Comparison of ENCODE assay signal across 7 cellular contexts in genomic region chr10:88934900-88935672, GRCh38. TPM values are rescaled to one million over a fixed set of nuclear protein-coding genes. Genes with fewer than 3 reads are reported as not detected.
DNase-seq lines count a peak whose midpoint lies in the region; TF ChIP-seq lines count a peak whose summit lies in the region.

No MANE protein-coding gene starts in this region.

- H3K27ac ChIP-seq in OCI-LY1 (ENCODE audit: low read depth, low read length, poor library complexity, severe bottlenecking) (no peak overlapping the region), muscle layer of duodenum (ENCODE audit: low read length) (peak overlapping the region; percentile 30)

- no peak overlapping the region; the same call in 1 of the 2 replicates for H3K4me2 ChIP-seq in OCI-LY1 (ENCODE audit: low read length)

- H3K79me2 ChIP-seq in OCI-LY1 (ENCODE audit: insufficient read depth, low read length): no peaks in the 10 kb centered on the region

- no peaks in the 10 kb centered on the region for H3K36me3 ChIP-seq in OCI-LY1 (ENCODE audit: insufficient read depth, low read length)
- peaks cover 30 to 33% of the 10 kb centered on the region in 2 donors for H3K36me3 ChIP-seq in muscle layer of duodenum (ENCODE audit: control insufficient read depth in 1 of 2, insufficient read depth in 2 of 2, low read length in 2 of 2)

- no peak overlapping the region for H2AFZ ChIP-seq in OCI-LY1 (ENCODE audit: low read length)

- in situ Hi-C loops in GM13977 (cut with MboI; ENCODE audit: low pct_unique_long_range_greater_than_20kb, low sequenced_read_pairs, unreplicated experiment): loop anchor here (5.0 kb wide), 1 partner anchor 277 kb away; no protein-coding TSS in a partner anchor

- TF ChIP-seq CTCF in GM13977 (IDR thresholded peaks at IDR 0.05; ENCODE audit: extremely low read depth, insufficient read depth, missing control alignments) (peak; percentile 92), OCI-LY1 (IDR thresholded peaks at IDR 0.05; ENCODE audit: low read length) (peak; percentile 58), epithelial cell of proximal tubule (conservative IDR thresholded peaks at IDR 0.05; ENCODE audit: low read depth, low read length) (peak; percentile 99)

- no peaks in the 10 kb centered on the region for H3F3A ChIP-seq in OCI-LY1 (ENCODE audit: insufficient read depth, low read length)

- H3K4me1 ChIP-seq in OCI-LY1 (ENCODE audit: insufficient read depth, low read length, severe bottlenecking) (peaks cover 17% of the 10 kb centered on the region), muscle layer of duodenum (ENCODE audit: control insufficient read depth in 1 of 2, insufficient read depth in 2 of 2, low read length in 2 of 2) (peaks cover 12 to 29% of the 10 kb centered on the region in 2 donors)

- H3K9ac ChIP-seq in OCI-LY1 (ENCODE audit: low read length): no peak overlapping the region

- no peaks in the 10 kb centered on the region for H3K9me3 ChIP-seq in OCI-LY1 (ENCODE audit: low read length)
- H3K9me3 ChIP-seq in muscle layer of duodenum (ENCODE audit: control insufficient read depth in 1 of 2, low read length in 2 of 2): no peaks in the 10 kb centered on the region

- H3K4me3 ChIP-seq in OCI-LY1 (ENCODE audit: low read depth, low read length, poor library complexity, severe bottlenecking) (no peak overlapping the region), epithelial cell of proximal tubule (ENCODE audit: low read depth, low read length) (peak overlapping the region; percentile 15), muscle layer of duodenum (ENCODE audit: low read depth in 1 of 2, low read length in 2 of 2) (no peak overlapping the region)

- no peaks in the 10 kb centered on the region for H3K27me3 ChIP-seq in OCI-LY1 (ENCODE audit: insufficient read depth, low read length)
- no peaks in the 10 kb centered on the region for H3K27me3 ChIP-seq in muscle layer of duodenum (ENCODE audit: low read depth, low read length)

- DNase-seq in GM13977 (ENCODE audit: low spot score) (peak; percentile 31), HuH-7 (ENCODE audit: low spot score) (peak; percentile 32), activated T-cell treated with anti-CD3 and anti-CD28 coated beads for 24 hours (ENCODE audit: low read depth) (peak; percentile 63), epithelial cell of proximal tubule (ENCODE audit: low read depth) (peak; percentile 56)
- peak; percentile 25 to 50 for DNase-seq in stimulated activated CD8-positive, alpha-beta memory T cell treated with anti-CD3 and anti-CD28 coated beads, Interleukin-7, amount 100 ng/mL, for 1 hour (ENCODE audit: low read depth in 2 of 2)

- no peaks in the 10 kb centered on the region for H4K20me1 ChIP-seq in OCI-LY1 (ENCODE audit: insufficient read depth, low read length)

- H3K9me2 ChIP-seq in OCI-LY1 (ENCODE audit: low read depth, low read length): no peaks in the 10 kb centered on the region

RNA-seq across cellular contexts. Expression of gene ACTA2, which starts 17.5 kb away (rescaled TPM):
- total RNA-seq in epithelial cell of proximal tubule: 10.5 and 42.4 TPM in 2 replicates

RNA-seq across cellular contexts. Expression of gene STAMBPL1, which starts 55.0 kb away (rescaled TPM):
- 9.9 and 19.2 TPM in 2 replicates for total RNA-seq in epithelial cell of proximal tubule

RNA-seq across cellular contexts. Expression of gene FAS, which starts 55.5 kb away (rescaled TPM):
- 28.7 and 52.5 TPM in 2 replicates for total RNA-seq in epithelial cell of proximal tubule
